In the genomic region with DNA sequence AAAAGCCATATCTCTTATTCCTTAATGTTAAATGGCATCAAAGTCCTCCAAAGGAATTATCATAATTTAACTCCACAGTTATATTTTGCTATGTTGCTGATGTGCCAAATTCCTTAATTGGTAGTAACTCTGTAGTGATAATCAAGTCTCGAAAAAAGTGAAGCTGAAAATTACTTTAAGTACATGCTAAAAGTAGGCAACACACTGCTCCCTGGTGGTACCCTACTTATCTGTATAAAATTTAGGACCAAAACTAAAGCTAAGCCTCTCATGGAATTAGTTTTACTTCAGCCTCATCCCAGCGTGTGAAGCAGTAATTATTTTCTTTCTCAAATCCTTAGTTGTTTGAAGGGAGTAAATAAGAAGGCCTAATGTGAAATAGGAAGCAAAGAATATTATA, we compare ENCODE assay signal across 11 cellular contexts.
DNase-seq lines count a peak whose midpoint lies in the region; ATAC-seq, FAIRE-seq and TF ChIP-seq lines count a peak whose summit lies in the region.
"Had no signal": no experiment of that assay in that cellular context is flagged by ENCODE, and none has a peak within 500 bp of the region (broad histone marks: within the 10 kb centered on the region; RNA-seq: fewer than 3 reads in every experiment).

No MANE protein-coding gene starts in this region.

- H3K4me1 ChIP-seq in OCI-LY7 (ENCODE audit: insufficient read depth, low read length, poor library complexity, severe bottlenecking) = no peaks in the 10 kb centered on the region
- H3K4me1 ChIP-seq in parathyroid adenoma = no peaks in the 10 kb centered on the region
- H3K4me1 ChIP-seq: Peyer's patch had no signal

- no peak for TF ChIP-seq POLR2A in GM12891 (IDR thresholded peaks at IDR 0.05; ENCODE audit: low read depth, low read length)

- no peak overlapping the region for H3K9ac ChIP-seq in parathyroid adenoma
- H3K9ac ChIP-seq: KMS-11 had no signal

- H3K9me3 ChIP-seq in OCI-LY7 (ENCODE audit: low read length) = no peaks in the 10 kb centered on the region
- no peaks in the 10 kb centered on the region for H3K9me3 ChIP-seq in parathyroid adenoma (ENCODE audit: control insufficient read depth, low read length)
- H3K9me3 ChIP-seq: Peyer's patch had no signal

- H3K9me2 ChIP-seq in OCI-LY7 (ENCODE audit: insufficient read depth, low read length) = no peaks in the 10 kb centered on the region

- no TSS peak for BruUV-seq in OCI-LY7 (replicated peaks; lab: Mats Ljungman, UMichigan)

- CTCF ChIA-PET in OCI-LY7 (lab: Charles Lee; ENCODE audit: unreplicated experiment) = no interaction called here

- intact Hi-C loops in OCI-LY7 (cut with micrococcal nuclease; ENCODE audit: unreplicated experiment) = no loop called here

- H4K20me1 ChIP-seq in OCI-LY7 (ENCODE audit: insufficient read depth, low read length) = no peaks in the 10 kb centered on the region

- ATAC-seq in HG02571 (IDR thresholded peaks at IDR 0.05; ENCODE audit: unreplicated experiment) = no peak
- ATAC-seq: activated CD8-positive, alpha-beta T cell treated with anti-CD3 and anti-CD28 coated beads, Interleukin-2, amount 10 ng/mL, durations not matched to agents 7 days and 5 days had no signal

- POLR2A ChIA-PET in OCI-LY7 (lab: Charles Lee) = no interaction called here

- H3K4me2 ChIP-seq in OCI-LY7 (ENCODE audit: low read length) = no peak overlapping the region
- H3K4me2 ChIP-seq in parathyroid adenoma (ENCODE audit: low read length) = no peak overlapping the region
- H3K4me2 ChIP-seq: KMS-11 had no signal

- no peak overlapping the region for H3K4me3 ChIP-seq in OCI-LY7 (ENCODE audit: low read depth, low read length, poor library complexity, severe bottlenecking)
- no peak overlapping the region for H3K4me3 ChIP-seq in parathyroid adenoma (ENCODE audit: low read depth, low read length)
- H3K4me3 ChIP-seq: Peyer's patch had no signal

- FAIRE-seq in GM12891 (lab: Jason Lieb, UNC) = no peak

- DNase-seq in EH (ENCODE audit: low read depth) (peak; percentile 18), OCI-LY7 (ENCODE audit: low spot score) (no peak), fibroblast of peridontal ligament (ENCODE audit: extremely low read depth) (peak; percentile 74), GM12891 (ENCODE audit: insufficient read length, low spot score) (no peak), KG1 (lab: John Stamatoyannopoulos, UW) (no peak)
- DNase-seq: activated CD8-positive, alpha-beta T cell treated with anti-CD3 and anti-CD28 coated beads, Interleukin-2, amount 10 ng/mL, durations not matched to agents 7 days and 5 days; effector CD8-positive, alpha-beta T cell; Peyer's patch had no signal

- H3K27ac ChIP-seq in OCI-LY7 (ENCODE audit: low read depth, low read length, poor library complexity, severe bottlenecking) (no peak overlapping the region), parathyroid adenoma (no peak overlapping the region)
- H3K27ac ChIP-seq: KMS-11, Peyer's patch had no signal

- TF ChIP-seq CTCF in OCI-LY7 (conservative IDR thresholded peaks at IDR 0.05; ENCODE audit: low read length) = 0 out of 2 replicates have a peak, but pooled peaks have one; percentile 14
- TF ChIP-seq CTCF in parathyroid adenoma (IDR thresholded peaks at IDR 0.05) = peak; percentile 23

- H2AFZ ChIP-seq in OCI-LY7 (ENCODE audit: low read length) = no peak overlapping the region
- no peak overlapping the region for H2AFZ ChIP-seq in parathyroid adenoma

- no peaks in the 10 kb centered on the region for H3K79me2 ChIP-seq in OCI-LY7 (ENCODE audit: insufficient read depth, low read depth, low read length)
- no peaks in the 10 kb centered on the region for H3K79me2 ChIP-seq in parathyroid adenoma

- H3K27me3 ChIP-seq in parathyroid adenoma (ENCODE audit: control insufficient read depth, insufficient read depth, low read length) = no peaks in the 10 kb centered on the region
- H3K27me3 ChIP-seq: Peyer's patch had no signal

- peaks cover 23% of the 10 kb centered on the region for H3K36me3 ChIP-seq in OCI-LY7 (ENCODE audit: insufficient read depth, low read length)
- H3K36me3 ChIP-seq in parathyroid adenoma (ENCODE audit: control insufficient read depth, insufficient read depth, low read length) = no peaks in the 10 kb centered on the region
- H3K36me3 ChIP-seq: Peyer's patch had no signal

TF ChIP-seq in GM12891, 5 proteins besides CTCF, POLR2A, EP300 and RAD21:
- TF ChIP-seq POLR2AphosphoS5 (IDR thresholded peaks at IDR 0.05; ENCODE audit: low read depth, low read length) (no peak), SPI1 (IDR thresholded peaks at IDR 0.05; ENCODE audit: low read depth, low read length) (no peak), PAX5 (IDR thresholded peaks at IDR 0.05; ENCODE audit: insufficient read depth, low read length, severe bottlenecking) (no peak), TAF1 (IDR thresholded peaks at IDR 0.05; ENCODE audit: low read depth, low read length) (no peak), POU2F2 (IDR thresholded peaks at IDR 0.05; ENCODE audit: low read depth, low read length) (no peak)

Comparison
In these comparisons a context has a peak if more than half of its experiments do, and no peak if none do; other contexts are left out.
1. DNase-seq: peak in EH (single experiment) and fibroblast of peridontal ligament (single experiment); none in OCI-LY7 (single experiment), GM12891 (single experiment) and KG1 (single experiment).